22 cellular contexts compared by ENCODE assay signal in genomic region chr4:136709897-136710296, GRCh38.
DNase-seq lines count a peak whose midpoint lies in the region; ATAC-seq lines count a peak whose summit lies in the region.
"Had no signal": no experiment of that assay in that cellular context is flagged by ENCODE, and none has a peak within 500 bp of the region (broad histone marks: within the 10 kb centered on the region; RNA-seq: fewer than 3 reads in every experiment).

No MANE protein-coding gene starts in this region.

- H3K14ac ChIP-seq in mesenchymal stem cell (ENCODE audit: low read length in 2 of 2), result no peak overlapping the region

- H2BK120ac ChIP-seq in mesenchymal stem cell (ENCODE audit: low read depth, low read length), result no peak overlapping the region

- H3K79me1 ChIP-seq in mesenchymal stem cell (replicated peaks; ENCODE audit: low read length, poor library complexity, severe bottlenecking), result no peaks in the 10 kb centered on the region

- no peaks in the 10 kb centered on the region for H3K27me3 ChIP-seq in mesenchymal stem cell (ENCODE audit: control insufficient read depth in 1 of 2, insufficient read depth in 1 of 2, low read length in 2 of 2)
- H3K27me3 ChIP-seq: BE2C, BLaER1 had no signal

- no peak overlapping the region for H3K18ac ChIP-seq in mesenchymal stem cell (ENCODE audit: low read depth in 1 of 2, low read length in 2 of 2)

- no peak overlapping the region for H4K91ac ChIP-seq in mesenchymal stem cell (ENCODE audit: low read length)

- H2BK5ac ChIP-seq in mesenchymal stem cell (ENCODE audit: low read depth, low read length, poor library complexity, severe bottlenecking), result no peak overlapping the region

- H3K9ac ChIP-seq in mesenchymal stem cell (ENCODE audit: low read length), result no peak overlapping the region
- H3K9ac ChIP-seq: BLaER1 had no signal

- H2AFZ ChIP-seq in mesenchymal stem cell (ENCODE audit: low read depth, low read length), result no peak overlapping the region

- H2AK5ac ChIP-seq in mesenchymal stem cell (ENCODE audit: low read length, severe bottlenecking), result no peak overlapping the region

- peak; percentile 76 for DNase-seq in fibroblast of peridontal ligament (ENCODE audit: extremely low read depth)
- DNase-seq in mesenchymal stem cell, result peak; percentile 44
- no peak for DNase-seq in NOMO-1 treated with DMSO at 0.1 percent for 48 hours (lab: John Stamatoyannopoulos, UW; ENCODE audit: unreplicated experiment)
- DNase-seq: 8988T; ACHN; BE2C; C1 segment of cervical spinal cord; CD4-positive, alpha-beta memory T cell; CD4-positive, CD25-positive, alpha-beta regulatory T cell; CD8-positive, alpha-beta memory T cell; COR-L47; DMS 273 treated with DMSO at 0.1 percent for 48 hours; DMS153; DMS53; DMS79; DND-41; EL; GDM1 had no signal

- no peak overlapping the region for H3K4ac ChIP-seq in mesenchymal stem cell (ENCODE audit: low read depth in 1 of 2, low read length in 2 of 2)

- no peak overlapping the region for H4K8ac ChIP-seq in mesenchymal stem cell (ENCODE audit: low read length)

- ATAC-seq in GM21360 (IDR thresholded peaks at IDR 0.05; ENCODE audit: unreplicated experiment) (no peak), GM18511 (IDR thresholded peaks at IDR 0.05; ENCODE audit: unreplicated experiment) (no peak)
- ATAC-seq: GM12878 had no signal

- H3K27ac ChIP-seq in mesenchymal stem cell (ENCODE audit: low read length, poor library complexity, severe bottlenecking), result no peak overlapping the region
- H3K27ac ChIP-seq: BLaER1 had no signal

- no peaks in the 10 kb centered on the region for H3K9me3 ChIP-seq in mesenchymal stem cell (ENCODE audit: control insufficient read depth, low read length)
- H3K9me3 ChIP-seq: BE2C, BLaER1 had no signal

- no peaks in the 10 kb centered on the region for H3K36me3 ChIP-seq in mesenchymal stem cell (ENCODE audit: control insufficient read depth in 1 of 2, insufficient read depth in 2 of 2, low read depth in 1 of 2, low read length in 2 of 2)
- H3K36me3 ChIP-seq: BE2C, BLaER1 had no signal

- H3K4me1 ChIP-seq in mesenchymal stem cell (ENCODE audit: control insufficient read depth, insufficient read depth, low read depth, low read length), result no peaks in the 10 kb centered on the region
- H3K4me1 ChIP-seq: BE2C, BLaER1 had no signal

- no peak overlapping the region for H3K23ac ChIP-seq in mesenchymal stem cell (ENCODE audit: low read length in 2 of 2)

- WGBS in mesenchymal stem cell, result 80% methylated on average over 1 of the region's 1 CpG

- no peak overlapping the region for H3K4me3 ChIP-seq in mesenchymal stem cell (ENCODE audit: insufficient read depth in 1 of 2, low read depth in 1 of 2, low read length in 2 of 2)
- H3K4me3 ChIP-seq: BLaER1, GM12878 had no signal

- H2BK12ac ChIP-seq in mesenchymal stem cell (ENCODE audit: low read length in 2 of 2), result no peak overlapping the region

- no peak overlapping the region for H2BK15ac ChIP-seq in mesenchymal stem cell (ENCODE audit: low read depth, poor library complexity, severe bottlenecking)

- no peak overlapping the region for H3K4me2 ChIP-seq in mesenchymal stem cell (ENCODE audit: low read length, poor library complexity, severe bottlenecking)
- H3K4me2 ChIP-seq: BLaER1 had no signal
